ENCODE assay signal across 1 cellular context in the genomic region with DNA sequence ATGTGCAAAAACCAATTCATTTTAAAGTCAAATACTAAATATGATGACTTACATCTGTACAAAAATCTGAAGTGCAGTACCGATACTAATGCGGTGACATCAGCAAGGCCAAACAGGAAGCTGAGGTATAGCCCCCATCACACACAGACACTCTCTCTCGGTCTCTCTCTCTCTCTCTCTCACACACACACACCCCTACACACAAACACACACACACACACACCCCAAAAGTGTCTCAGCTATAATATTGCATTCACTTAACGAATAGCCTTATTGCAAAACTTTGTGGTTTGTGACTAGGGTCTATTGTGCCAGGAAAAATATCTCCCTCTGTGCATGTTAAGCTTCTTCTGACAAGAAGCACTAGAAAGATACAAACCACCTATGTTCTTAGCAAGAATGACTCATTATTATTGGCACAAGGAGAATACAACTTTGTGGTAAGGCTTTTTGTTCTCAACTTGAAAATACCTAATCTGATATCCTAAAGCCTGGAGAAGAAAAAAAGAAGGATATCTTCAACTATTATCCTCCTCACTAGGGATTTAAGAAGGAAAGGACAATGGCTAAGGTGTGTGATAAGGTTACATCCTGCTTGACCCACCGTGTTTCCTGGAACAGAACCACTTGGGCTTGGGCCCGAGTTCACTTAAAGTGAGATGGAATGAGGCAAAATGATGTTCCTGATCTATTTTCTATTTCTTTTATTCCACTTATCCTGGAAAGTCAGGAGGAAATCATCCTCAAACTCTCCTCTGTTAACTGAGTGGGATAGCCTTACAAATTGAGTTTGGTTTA.
TF ChIP-seq lines count a peak whose summit lies in the region.

No MANE protein-coding gene starts in this region.

TF ChIP-seq in GM23338, 12 proteins besides CTCF, POLR2A, EP300 and RAD21 (continued from another document):
- TF ChIP-seq REST (IDR thresholded peaks at IDR 0.05; ENCODE audit: unreplicated experiment), result no peak
- TF ChIP-seq CREB1 (CRISPR knock-in tag; IDR thresholded peaks at IDR 0.05; ENCODE audit: low read depth), result no peak
- TF ChIP-seq ZNF331 (CRISPR knock-in tag; IDR thresholded peaks at IDR 0.05; ENCODE audit: low read depth), result no peak
